8 cellular contexts compared by ENCODE assay signal in the genomic region with DNA sequence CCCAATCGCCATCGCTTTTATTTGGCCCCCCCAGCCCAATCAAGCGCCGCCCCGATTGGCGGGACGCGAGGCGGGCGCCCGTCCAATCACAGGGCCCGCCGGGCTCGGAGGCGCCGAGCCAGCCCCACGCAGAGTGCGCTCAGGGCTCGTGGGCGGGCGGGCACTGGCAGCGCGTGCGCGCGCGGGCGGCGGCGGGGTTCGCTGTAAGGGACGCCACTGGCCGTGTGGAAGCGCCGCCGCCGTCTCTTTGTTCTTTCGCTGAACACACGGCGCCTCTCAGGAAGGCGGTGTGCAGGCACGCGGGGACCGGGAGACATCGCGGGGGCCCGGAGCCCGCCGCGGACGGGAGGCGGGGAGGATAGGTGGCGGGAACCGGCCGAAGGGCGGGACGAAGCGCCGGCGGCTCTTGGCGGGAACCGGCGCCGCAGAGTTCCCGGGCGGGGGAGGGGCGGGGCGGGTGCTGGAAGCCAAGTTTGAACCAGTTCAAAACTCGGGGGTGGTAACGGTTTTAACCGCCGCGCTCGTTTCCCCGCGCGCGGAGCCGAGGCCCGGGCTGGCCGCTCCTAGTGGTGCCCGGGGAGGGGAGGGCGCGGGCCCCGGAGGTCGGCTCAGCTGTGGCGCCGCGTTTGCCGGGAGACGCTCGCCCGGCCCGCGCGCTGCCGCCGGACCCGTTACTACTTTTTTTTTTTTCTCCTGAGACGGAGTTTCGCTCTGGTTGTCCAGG. TPM values are rescaled to one million over a fixed set of nuclear protein-coding genes. Genes with fewer than 3 reads are reported as not detected.
DNase-seq lines count a peak whose midpoint lies in the region; ATAC-seq, FAIRE-seq and TF ChIP-seq lines count a peak whose summit lies in the region.

No MANE protein-coding gene starts in this region.

- peaks cover 8% of the 10 kb centered on the region for H3K36me3 Mint-ChIP-seq in WTC11

- H3K4me1 ChIP-seq in spleen, result peaks cover 0 to 32% (median 17%) of the 10 kb centered on the region in 6 donors

- H3K36me3 ChIP-seq in bronchial epithelial cell (ENCODE audit: control insufficient read depth, insufficient read depth, low read length), result no peaks in the 10 kb centered on the region
- no peaks in the 10 kb centered on the region for H3K36me3 ChIP-seq in spleen

- no peaks in the 10 kb centered on the region for H3K27me3 ChIP-seq in bronchial epithelial cell (ENCODE audit: control insufficient read depth, insufficient read depth, low read length)
- H3K27me3 ChIP-seq in spleen (replicated peaks in 1 of 7), result peaks cover 0 to 8% (median 0%) of the 10 kb centered on the region in 7 donors

- peaks cover 11% of the 10 kb centered on the region for H3K4me1 Mint-ChIP-seq in WTC11

- no peaks in the 10 kb centered on the region for H3K9me3 ChIP-seq in spleen

- H3K4me3 ChIP-seq in bronchial epithelial cell (ENCODE audit: low read depth, low read length) (peak overlapping the region; percentile 93), spleen (peak overlapping the region; percentile 65 to 98 (median 93))

- no peak for TF ChIP-seq CTCF in WTC11 (IDR thresholded peaks at IDR 0.05)
- TF ChIP-seq CTCF in bronchial epithelial cell (IDR thresholded peaks at IDR 0.05; ENCODE audit: insufficient read depth, low read length, severe bottlenecking), result no peak
- no peak for TF ChIP-seq CTCF in spleen (IDR thresholded peaks at IDR 0.05 in 8 of 11, conservative IDR thresholded peaks at IDR 0.05 in 3 of 11)

- POLR2A ChIA-PET in WTC11 (lab: Charles Lee), result interaction anchor here (0.5 to 1.4 kb wide), 4 partner anchors 23 to 57 kb away, joined by 3 to 6 read pairs (median 4); no protein-coding TSS in a partner anchor

- no peak overlapping the region for H3K27ac Mint-ChIP-seq in WTC11

- H3K9me3 Mint-ChIP-seq in WTC11, result no peaks in the 10 kb centered on the region

- ATAC-seq in GM18873 (IDR thresholded peaks at IDR 0.05; ENCODE audit: low FRiP score, unreplicated experiment) (peak; percentile 84), HG03108 (IDR thresholded peaks at IDR 0.05; ENCODE audit: unreplicated experiment) (peak; percentile 87), WTC11 (peak; percentile 90)

- H3K4me3 Mint-ChIP-seq in WTC11, result peak overlapping the region; percentile 80

- DNase-seq in AG08395 (ENCODE audit: low spot score) (peak; percentile 99), NCI-H2171 treated with DMSO at 0.1 percent for 48 hours (lab: John Stamatoyannopoulos, UW) (peak; percentile 88), WTC11 (ENCODE audit: low spot score) (peak; percentile 86), bronchial epithelial cell (ENCODE audit: low read depth) (peak; percentile 60), iris pigment epithelial cell (ENCODE audit: low read depth) (peak; percentile 90), spleen (peak; percentile 98)

- CTCF ChIA-PET in WTC11 (lab: Charles Lee), result no interaction called here

- FAIRE-seq in bronchial epithelial cell (lab: Jason Lieb, UNC), result no peak

- peak in 2 of 3 donors; percentile 3 to 72 for TF ChIP-seq POLR2A in spleen (IDR thresholded peaks at IDR 0.05)

- no peaks in the 10 kb centered on the region; the same call in 1 of the 2 replicates for H3K27me3 Mint-ChIP-seq in WTC11 (ENCODE audit: low read depth)

- peak overlapping the region; percentile 88 to 96 (median 94) for H3K27ac ChIP-seq in spleen

- intact Hi-C loops in spleen (cut with DNase I; ENCODE audit: low total_unique reads), result loop anchor here (10.0 kb wide), 1 partner anchor 50 kb away; no protein-coding TSS in a partner anchor

- WGBS in spleen, 5 donors, result 0 to 1% (median 0%) methylated on average over 2 to 101 of the region's 101 CpGs

TF ChIP-seq in WTC11, 78 proteins besides CTCF, POLR2A, EP300 and RAD21 (continues in another document):
- TF ChIP-seq, protein P1, sequence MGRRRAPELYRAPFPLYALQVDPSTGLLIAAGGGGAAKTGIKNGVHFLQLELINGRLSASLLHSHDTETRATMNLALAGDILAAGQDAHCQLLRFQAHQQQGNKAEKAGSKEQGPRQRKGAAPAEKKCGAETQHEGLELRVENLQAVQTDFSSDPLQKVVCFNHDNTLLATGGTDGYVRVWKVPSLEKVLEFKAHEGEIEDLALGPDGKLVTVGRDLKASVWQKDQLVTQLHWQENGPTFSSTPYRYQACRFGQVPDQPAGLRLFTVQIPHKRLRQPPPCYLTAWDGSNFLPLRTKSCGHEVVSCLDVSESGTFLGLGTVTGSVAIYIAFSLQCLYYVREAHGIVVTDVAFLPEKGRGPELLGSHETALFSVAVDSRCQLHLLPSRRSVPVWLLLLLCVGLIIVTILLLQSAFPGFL (CRISPR knock-in tag; IDR thresholded peaks at IDR 0.05; ENCODE audit: borderline replicate concordance), result no peak
- 0 out of 2 replicates have a peak, but pooled peaks have one; percentile 53 for TF ChIP-seq TCF7 (CRISPR knock-in tag; IDR thresholded peaks at IDR 0.05; ENCODE audit: low read depth)
- TF ChIP-seq, protein P2, sequence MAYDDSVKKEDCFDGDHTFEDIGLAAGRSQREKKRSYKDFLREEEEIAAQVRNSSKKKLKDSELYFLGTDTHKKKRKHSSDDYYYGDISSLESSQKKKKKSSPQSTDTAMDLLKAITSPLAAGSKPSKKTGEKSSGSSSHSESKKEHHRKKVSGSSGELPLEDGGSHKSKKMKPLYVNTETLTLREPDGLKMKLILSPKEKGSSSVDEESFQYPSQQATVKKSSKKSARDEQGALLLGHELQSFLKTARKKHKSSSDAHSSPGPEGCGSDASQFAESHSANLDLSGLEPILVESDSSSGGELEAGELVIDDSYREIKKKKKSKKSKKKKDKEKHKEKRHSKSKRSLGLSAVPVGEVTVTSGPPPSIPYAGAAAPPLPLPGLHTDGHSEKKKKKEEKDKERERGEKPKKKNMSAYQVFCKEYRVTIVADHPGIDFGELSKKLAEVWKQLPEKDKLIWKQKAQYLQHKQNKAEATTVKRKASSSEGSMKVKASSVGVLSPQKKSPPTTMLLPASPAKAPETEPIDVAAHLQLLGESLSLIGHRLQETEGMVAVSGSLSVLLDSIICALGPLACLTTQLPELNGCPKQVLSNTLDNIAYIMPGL (CRISPR knock-in tag; IDR thresholded peaks at IDR 0.05), result peak; percentile 64
- TF ChIP-seq ZNF219 (CRISPR knock-in tag; IDR thresholded peaks at IDR 0.05; ENCODE audit: borderline replicate concordance), result peak; percentile 77; the same call in 1 of the 2 replicates
- no peak for TF ChIP-seq MXD4 (CRISPR knock-in tag; IDR thresholded peaks at IDR 0.05; ENCODE audit: borderline replicate concordance)
- TF ChIP-seq ZNF671 (CRISPR knock-in tag; IDR thresholded peaks at IDR 0.05), result no peak
- TF ChIP-seq ATF1 (CRISPR knock-in tag; IDR thresholded peaks at IDR 0.05), result no peak
- TF ChIP-seq, protein P3, sequence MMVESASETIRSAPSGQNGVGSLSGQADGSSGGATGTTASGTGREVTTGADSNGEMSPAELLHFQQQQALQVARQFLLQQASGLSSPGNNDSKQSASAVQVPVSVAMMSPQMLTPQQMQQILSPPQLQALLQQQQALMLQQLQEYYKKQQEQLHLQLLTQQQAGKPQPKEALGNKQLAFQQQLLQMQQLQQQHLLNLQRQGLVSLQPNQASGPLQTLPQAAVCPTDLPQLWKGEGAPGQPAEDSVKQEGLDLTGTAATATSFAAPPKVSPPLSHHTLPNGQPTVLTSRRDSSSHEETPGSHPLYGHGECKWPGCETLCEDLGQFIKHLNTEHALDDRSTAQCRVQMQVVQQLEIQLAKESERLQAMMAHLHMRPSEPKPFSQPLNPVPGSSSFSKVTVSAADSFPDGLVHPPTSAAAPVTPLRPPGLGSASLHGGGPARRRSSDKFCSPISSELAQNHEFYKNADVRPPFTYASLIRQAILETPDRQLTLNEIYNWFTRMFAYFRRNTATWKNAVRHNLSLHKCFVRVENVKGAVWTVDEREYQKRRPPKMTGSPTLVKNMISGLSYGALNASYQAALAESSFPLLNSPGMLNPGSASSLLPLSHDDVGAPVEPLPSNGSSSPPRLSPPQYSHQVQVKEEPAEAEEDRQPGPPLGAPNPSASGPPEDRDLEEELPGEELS (CRISPR knock-in tag; IDR thresholded peaks at IDR 0.05), result no peak; the same call in 1 of the 2 replicates
- TF ChIP-seq NR1H2 (CRISPR knock-in tag; IDR thresholded peaks at IDR 0.05), result no peak
- no peak for TF ChIP-seq OVOL2 (CRISPR knock-in tag; IDR thresholded peaks at IDR 0.05; ENCODE audit: borderline replicate concordance)
- TF ChIP-seq, protein P4, sequence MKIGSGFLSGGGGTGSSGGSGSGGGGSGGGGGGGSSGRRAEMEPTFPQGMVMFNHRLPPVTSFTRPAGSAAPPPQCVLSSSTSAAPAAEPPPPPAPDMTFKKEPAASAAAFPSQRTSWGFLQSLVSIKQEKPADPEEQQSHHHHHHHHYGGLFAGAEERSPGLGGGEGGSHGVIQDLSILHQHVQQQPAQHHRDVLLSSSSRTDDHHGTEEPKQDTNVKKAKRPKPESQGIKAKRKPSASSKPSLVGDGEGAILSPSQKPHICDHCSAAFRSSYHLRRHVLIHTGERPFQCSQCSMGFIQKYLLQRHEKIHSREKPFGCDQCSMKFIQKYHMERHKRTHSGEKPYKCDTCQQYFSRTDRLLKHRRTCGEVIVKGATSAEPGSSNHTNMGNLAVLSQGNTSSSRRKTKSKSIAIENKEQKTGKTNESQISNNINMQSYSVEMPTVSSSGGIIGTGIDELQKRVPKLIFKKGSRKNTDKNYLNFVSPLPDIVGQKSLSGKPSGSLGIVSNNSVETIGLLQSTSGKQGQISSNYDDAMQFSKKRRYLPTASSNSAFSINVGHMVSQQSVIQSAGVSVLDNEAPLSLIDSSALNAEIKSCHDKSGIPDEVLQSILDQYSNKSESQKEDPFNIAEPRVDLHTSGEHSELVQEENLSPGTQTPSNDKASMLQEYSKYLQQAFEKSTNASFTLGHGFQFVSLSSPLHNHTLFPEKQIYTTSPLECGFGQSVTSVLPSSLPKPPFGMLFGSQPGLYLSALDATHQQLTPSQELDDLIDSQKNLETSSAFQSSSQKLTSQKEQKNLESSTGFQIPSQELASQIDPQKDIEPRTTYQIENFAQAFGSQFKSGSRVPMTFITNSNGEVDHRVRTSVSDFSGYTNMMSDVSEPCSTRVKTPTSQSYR (CRISPR knock-in tag; IDR thresholded peaks at IDR 0.05), result peak; percentile 37; the same call in 1 of the 2 replicates
- TF ChIP-seq MYBL2 (CRISPR knock-in tag; IDR thresholded peaks at IDR 0.05), result peak; percentile 85
- peak; percentile 85 for TF ChIP-seq FOXP1 (CRISPR knock-in tag; IDR thresholded peaks at IDR 0.05; ENCODE audit: borderline replicate concordance)

RNA-seq across cellular contexts. Expression of a gene that starts 0.4 kb away (rescaled TPM):
- 28.5 to 35.4 TPM (median 28.6 TPM) in 3 replicates for total RNA-seq in WTC11 (2021)
- total RNA-seq in bronchial epithelial cell, result 6.6 and 10.9 TPM in 2 replicates
- 10 to 100 TPM in 3 of 7 donors, 1 to 10 TPM in 4; 6.0 to 14.5 (median 9.8) TPM for total RNA-seq in spleen
- polyA plus RNA-seq in spleen, result 1 to 10 TPM; 5.0 to 7.1 (median 5.7) TPM

Comparison
In these comparisons a context has a peak if more than half of its experiments do, and no peak if none do; other contexts are left out.
1. Peak in every context shown above with its lines: DNase-seq, ATAC-seq, H3K4me3 ChIP-seq and H3K27ac ChIP-seq.